ENCODE assay signal across 3 cellular contexts in the genomic region with DNA sequence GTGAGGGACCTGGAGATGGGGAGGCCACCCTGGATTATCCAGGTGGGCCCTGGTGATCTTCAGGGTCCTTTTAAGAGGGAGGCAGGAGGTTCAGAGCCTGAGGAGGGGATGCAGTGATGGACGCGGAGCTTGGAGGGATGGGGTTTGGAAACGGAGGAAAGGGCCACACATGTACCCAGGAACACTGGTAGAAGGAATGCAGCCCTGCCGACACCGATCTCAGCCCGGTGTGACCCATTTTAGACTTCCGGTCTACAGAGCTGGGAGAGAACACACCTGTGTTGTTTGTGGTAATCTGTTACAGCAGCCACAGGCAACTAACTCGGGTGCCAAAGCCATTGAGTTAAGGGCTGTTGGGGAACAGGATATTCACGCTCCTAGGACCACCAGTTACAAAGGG.
DNase-seq lines count a peak whose midpoint lies in the region; ATAC-seq, FAIRE-seq and TF ChIP-seq lines count a peak whose summit lies in the region.
"Not testable (repeated sequence)": the region's sequence is repeated elsewhere in the genome, so short reads cannot be mapped to it uniquely, and the experiment has no call there.

No MANE protein-coding gene starts in this region.

- not testable (repeated sequence) for ATAC-seq in body of pancreas

- not testable (repeated sequence) for H3K27ac Mint-ChIP-seq in osteocyte (ENCODE audit: unreplicated experiment)

- not testable (repeated sequence) for H3K36me3 Mint-ChIP-seq in osteocyte (ENCODE audit: unreplicated experiment)

- H3K4me3 Mint-ChIP-seq in osteocyte (ENCODE audit: unreplicated experiment) = not testable (repeated sequence)

- TF ChIP-seq POLR2A in body of pancreas (IDR thresholded peaks at IDR 0.05) = not testable (repeated sequence)

- FAIRE-seq in kidney (lab: Jason Lieb, UNC) = not testable (repeated sequence)

- not testable (repeated sequence) for H3K9me3 ChIP-seq in body of pancreas; kidney (ENCODE audit: control insufficient read depth in 1 of 2, low read length in 2 of 2)

- 51 to 62% methylated on average over 7 to 8 of the region's 9 CpGs for WGBS in body of pancreas, 2 donors

- H3K27ac ChIP-seq in body of pancreas; kidney (ENCODE audit: low read depth in 2 of 2, low read length in 2 of 2): not testable (repeated sequence)

- H3K27me3 ChIP-seq in body of pancreas = not testable (repeated sequence)

- DNase-seq in body of pancreas (peak in 3 of 4 donors; percentile 18 to 47 (median 34)), kidney (peak; percentile 42), osteocyte (ENCODE audit: extremely low spot score, unreplicated experiment) (peak; percentile 75)

- intact Hi-C loops in body of pancreas (cut with DNase I); kidney (cut with DNase I): not testable (repeated sequence)

- H3K4me1 Mint-ChIP-seq in osteocyte (ENCODE audit: unreplicated experiment) = not testable (repeated sequence)

- not testable (repeated sequence) for H3K9me3 Mint-ChIP-seq in osteocyte (ENCODE audit: unreplicated experiment)

- not testable (repeated sequence) for H3K36me3 ChIP-seq in body of pancreas (replicated peaks in 1 of 2; ENCODE audit: insufficient read depth in 1 of 2, low read depth in 2 of 2); kidney (ENCODE audit: control insufficient read depth in 1 of 2, insufficient read depth in 2 of 2, low read length in 2 of 2)

- not testable (repeated sequence) for H3K4me3 ChIP-seq in body of pancreas; kidney (ENCODE audit: low read length in 2 of 2)

- not testable (repeated sequence) for TF ChIP-seq CTCF in body of pancreas (IDR thresholded peaks at IDR 0.05); kidney (IDR thresholded peaks at IDR 0.05; ENCODE audit: borderline replicate concordance, extremely low read depth, insufficient read depth); osteocyte (IDR thresholded peaks at IDR 0.05)

- not testable (repeated sequence) for H3K27me3 Mint-ChIP-seq in osteocyte (ENCODE audit: unreplicated experiment)

- not testable (repeated sequence) for H3K9ac ChIP-seq in kidney (ENCODE audit: low read length in 2 of 2)

- H3K4me1 ChIP-seq in body of pancreas; kidney (ENCODE audit: control insufficient read depth in 1 of 2, insufficient read depth in 1 of 2, low read depth in 1 of 2, low read length in 2 of 2): not testable (repeated sequence)
